1 cellular context compared by ENCODE assay signal in the genomic region with DNA sequence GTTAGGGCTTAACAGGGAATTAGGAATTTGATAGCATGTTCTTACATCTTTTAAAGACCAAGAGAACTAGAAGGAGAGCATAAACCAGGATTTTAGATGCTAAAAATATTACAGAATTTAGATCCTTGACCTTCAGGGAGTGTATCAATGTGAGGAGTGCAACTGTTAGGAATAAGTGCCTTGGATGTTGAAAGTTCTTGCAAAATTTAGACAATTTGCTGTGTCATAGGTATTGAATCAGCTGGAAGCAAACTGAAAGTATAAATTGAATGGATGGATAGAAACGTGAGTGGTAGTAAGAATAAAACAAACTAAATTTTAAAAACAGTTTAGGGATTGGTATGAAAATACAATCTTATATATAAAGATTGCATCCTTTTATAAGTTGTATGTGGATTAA.
TF ChIP-seq lines count a peak whose summit lies in the region.

No MANE protein-coding gene starts in this region.

TF ChIP-seq in IMR-90, 13 proteins besides CTCF, POLR2A, EP300 and RAD21 (continued from another document):
- TF ChIP-seq RFX5 (IDR thresholded peaks at IDR 0.05; ENCODE audit: low read depth, low read length) (no peak), MAFK (IDR thresholded peaks at IDR 0.05; ENCODE audit: low read depth, low read length) (peak; percentile 53), CEBPB (IDR thresholded peaks at IDR 0.05; ENCODE audit: low read depth, low read length) (peak; percentile 44; the same call in 1 of the 2 replicates)
- TF ChIP-seq, protein P1, sequence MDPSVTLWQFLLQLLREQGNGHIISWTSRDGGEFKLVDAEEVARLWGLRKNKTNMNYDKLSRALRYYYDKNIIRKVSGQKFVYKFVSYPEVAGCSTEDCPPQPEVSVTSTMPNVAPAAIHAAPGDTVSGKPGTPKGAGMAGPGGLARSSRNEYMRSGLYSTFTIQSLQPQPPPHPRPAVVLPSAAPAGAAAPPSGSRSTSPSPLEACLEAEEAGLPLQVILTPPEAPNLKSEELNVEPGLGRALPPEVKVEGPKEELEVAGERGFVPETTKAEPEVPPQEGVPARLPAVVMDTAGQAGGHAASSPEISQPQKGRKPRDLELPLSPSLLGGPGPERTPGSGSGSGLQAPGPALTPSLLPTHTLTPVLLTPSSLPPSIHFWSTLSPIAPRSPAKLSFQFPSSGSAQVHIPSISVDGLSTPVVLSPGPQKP (IDR thresholded peaks at IDR 0.05; ENCODE audit: borderline replicate concordance, low read depth, low read length) = no peak
